Comparison of ENCODE assay signal across 15 cellular contexts in genomic region chr14:68147331-68147730, GRCh38.
DNase-seq lines count a peak whose midpoint lies in the region.
"Had no signal": no experiment of that assay in that cellular context is flagged by ENCODE, and none has a peak within 500 bp of the region (broad histone marks: within the 10 kb centered on the region; RNA-seq: fewer than 3 reads in every experiment).

No MANE protein-coding gene starts in this region.

- in situ Hi-C loops in G401 (cut with HindIII; ENCODE audit: low sequenced_read_pairs): no loop called here

- no peaks in the 10 kb centered on the region for H3K27me3 Mint-ChIP-seq in activated CD4-positive, alpha-beta memory T cell treated with anti-CD3 and anti-CD28 coated beads, Interleukin-2, amount 10 ng/mL, durations not matched to agents 7 days and 5 days
- H3K27me3 Mint-ChIP-seq: activated CD4-positive, alpha-beta T cell treated with anti-CD3 and anti-CD28 coated beads, Interleukin-2, amount 10 ng/mL, durations not matched to agents 24 days and 14 days; type B pancreatic cell had no signal

- CTCF ChIA-PET in activated CD4-positive, alpha-beta memory T cell treated with anti-CD3 and anti-CD28 coated beads, Interleukin-2, amount 10 ng/mL, durations not matched to agents 7 days and 5 days (lab: Charles Lee): no interaction called here

- DNase-seq in ELR (ENCODE audit: low read depth) (peak; percentile 36), RPMI7951 (ENCODE audit: low read depth) (peak; percentile 31), fibroblast of peridontal ligament (ENCODE audit: extremely low read depth) (peak; percentile 66), renal cortical epithelial cell (ENCODE audit: low read depth) (peak; percentile 90), Kasumi-1 (lab: John Stamatoyannopoulos, UW) (no peak), G401 (ENCODE audit: low spot score) (no peak), retina (no peak)
- DNase-seq in activated CD4-positive, alpha-beta memory T cell treated with anti-CD3 and anti-CD28 coated beads, Interleukin-2, amount 10 ng/mL, durations not matched to agents 7 days and 5 days: no peak
- DNase-seq: activated CD4-positive, alpha-beta T cell treated with anti-CD3 and anti-CD28 coated beads, Interleukin-2, amount 10 ng/mL, durations not matched to agents 24 days and 14 days; activated gamma-delta T cell; BE2C; cerebellar nuclear complex; glutamatergic neuron; NCI-H345 had no signal

- POLR2A ChIA-PET in activated CD4-positive, alpha-beta memory T cell treated with anti-CD3 and anti-CD28 coated beads, Interleukin-2, amount 10 ng/mL, durations not matched to agents 7 days and 5 days (lab: Charles Lee): no interaction called here

- peaks cover 21% of the 10 kb centered on the region for H3K9me3 Mint-ChIP-seq in activated CD4-positive, alpha-beta memory T cell treated with anti-CD3 and anti-CD28 coated beads, Interleukin-2, amount 10 ng/mL, durations not matched to agents 7 days and 5 days

- H3K27ac Mint-ChIP-seq in activated CD4-positive, alpha-beta memory T cell treated with anti-CD3 and anti-CD28 coated beads, Interleukin-2, amount 10 ng/mL, durations not matched to agents 7 days and 5 days: no peak overlapping the region
- H3K27ac Mint-ChIP-seq: activated CD4-positive, alpha-beta T cell treated with anti-CD3 and anti-CD28 coated beads, Interleukin-2, amount 10 ng/mL, durations not matched to agents 24 days and 14 days; type B pancreatic cell had no signal

- H3K4me3 Mint-ChIP-seq in activated CD4-positive, alpha-beta memory T cell treated with anti-CD3 and anti-CD28 coated beads, Interleukin-2, amount 10 ng/mL, durations not matched to agents 7 days and 5 days: no peak overlapping the region
- H3K4me3 Mint-ChIP-seq: activated CD4-positive, alpha-beta T cell treated with anti-CD3 and anti-CD28 coated beads, Interleukin-2, amount 10 ng/mL, durations not matched to agents 24 days and 14 days; type B pancreatic cell had no signal

- H3K4me1 Mint-ChIP-seq in activated CD4-positive, alpha-beta memory T cell treated with anti-CD3 and anti-CD28 coated beads, Interleukin-2, amount 10 ng/mL, durations not matched to agents 7 days and 5 days: peaks cover 2% of the 10 kb centered on the region
- H3K4me1 Mint-ChIP-seq: activated CD4-positive, alpha-beta T cell treated with anti-CD3 and anti-CD28 coated beads, Interleukin-2, amount 10 ng/mL, durations not matched to agents 24 days and 14 days had no signal

- peaks cover 11% of the 10 kb centered on the region for H3K36me3 Mint-ChIP-seq in activated CD4-positive, alpha-beta memory T cell treated with anti-CD3 and anti-CD28 coated beads, Interleukin-2, amount 10 ng/mL, durations not matched to agents 7 days and 5 days (ENCODE audit: low read depth)

Comparison
In these comparisons a context has a peak if more than half of its experiments do, and no peak if none do; other contexts are left out.
1. DNase-seq: peak in ELR (single experiment), RPMI7951 (single experiment), fibroblast of peridontal ligament (single experiment) and renal cortical epithelial cell (single experiment); none in activated CD4-positive, alpha-beta memory T cell treated with anti-CD3 and anti-CD28 coated beads, Interleukin-2, amount 10 ng/mL, durations not matched to agents 7 days and 5 days (single experiment), Kasumi-1 (0 of 2), G401 (single experiment) and retina (single experiment).